In the genomic region with DNA sequence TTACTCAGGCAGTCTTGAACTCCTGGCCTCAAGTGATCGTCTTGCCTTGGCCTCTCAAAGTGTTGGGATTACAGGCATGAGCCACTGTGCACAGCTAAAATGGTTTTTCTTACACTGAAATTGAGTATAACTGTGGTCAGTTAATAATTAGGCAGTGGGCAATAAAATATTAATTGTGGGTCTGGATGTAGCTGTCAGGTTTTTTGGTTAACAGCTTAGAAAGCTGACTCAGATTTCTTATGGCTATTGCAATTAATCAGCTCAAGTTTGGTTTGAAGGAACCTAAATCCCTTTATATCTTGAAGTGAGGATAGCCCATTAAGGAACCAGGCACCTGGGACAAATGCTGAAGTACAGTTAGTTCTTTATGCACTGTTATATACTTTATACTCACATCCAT, we compare ENCODE assay signal across 19 cellular contexts. TPM values are rescaled to one million over a fixed set of nuclear protein-coding genes. Genes with fewer than 3 reads are reported as not detected.
DNase-seq lines count a peak whose midpoint lies in the region; ATAC-seq, FAIRE-seq and TF ChIP-seq lines count a peak whose summit lies in the region.
"Had no signal": no experiment of that assay in that cellular context is flagged by ENCODE, and none has a peak within 500 bp of the region (broad histone marks: within the 10 kb centered on the region; RNA-seq: fewer than 3 reads in every experiment).

No MANE protein-coding gene starts in this region.

- no TSS peak for BruUV-seq in GM12878 (replicated peaks; lab: Mats Ljungman, UMichigan)

- CTCF ChIA-PET in GM12878 (lab: Yijun Ruan, JAX): interaction anchor here (0.7 kb wide), 1 partner anchor 9 kb away, joined by 3 read pairs; no protein-coding TSS in a partner anchor
- CTCF ChIA-PET in naive thymus-derived CD4-positive, alpha-beta T cell (lab: Charles Lee): interaction anchor here (0.8 kb wide), 1 partner anchor 35 kb away, joined by 3 read pairs; no protein-coding TSS in a partner anchor

- ATAC-seq in GM12878: no peak
- ATAC-seq in naive thymus-derived CD4-positive, alpha-beta T cell: no peak
- no peak for ATAC-seq in gastrocnemius medialis
- ATAC-seq in HG03139 (IDR thresholded peaks at IDR 0.05; ENCODE audit: unreplicated experiment): no peak
- ATAC-seq in GM21576 (IDR thresholded peaks at IDR 0.05; ENCODE audit: unreplicated experiment): no peak
- ATAC-seq: GM23338 had no signal

- peaks cover 2% of the 10 kb centered on the region; the same call in 1 of the 2 replicates for H4K20me1 ChIP-seq in GM12878 (ENCODE audit: control insufficient read depth, insufficient read depth)

- SMC1A ChIA-PET in GM12878 (lab: Charles Lee; ENCODE audit: uncharacterized antibody, unreplicated experiment): interaction anchor here (0.9 to 1.5 kb wide), 2 partner anchors 9 to 17 kb away, joined by 3 to 4 read pairs; no protein-coding TSS in a partner anchor

- H3K9me3 ChIP-seq in GM12878 (replicated peaks; ENCODE audit: control insufficient read depth, insufficient read depth, low read length) (no peaks in the 10 kb centered on the region), gastrocnemius medialis (no peaks in the 10 kb centered on the region)
- H3K9me3 ChIP-seq in naive thymus-derived CD4-positive, alpha-beta T cell (ENCODE audit: control insufficient read depth in 2 of 3, low read length in 3 of 3): no peaks in the 10 kb centered on the region
- H3K9me3 ChIP-seq: BLaER1 treated with 17β-estradiol and CSF1 and Interleukin-3, amounts not matched to agents 10 nM and 100 nM had no signal

- POLR2A ChIA-PET in GM12878 (lab: Charles Lee): interaction anchor here (1.0 to 1.4 kb wide), 3 partner anchors 8 to 47 kb away, joined by 3 to 5 read pairs (median 3); no protein-coding TSS in a partner anchor
- POLR2A ChIA-PET in naive thymus-derived CD4-positive, alpha-beta T cell (lab: Charles Lee): no interaction called here

- H3K4me1 ChIP-seq in GM12878 (ENCODE audit: control insufficient read depth, insufficient read depth, low read length) (no peaks in the 10 kb centered on the region; the same call in 1 of the 2 replicates), gastrocnemius medialis (peaks cover 71 to 81% of the 10 kb centered on the region in 2 donors)
- peaks cover 29 to 44% of the 10 kb centered on the region in 2 donors for H3K4me1 ChIP-seq in naive thymus-derived CD4-positive, alpha-beta T cell (ENCODE audit: control insufficient read depth in 2 of 2, insufficient read depth in 2 of 2, low read length in 2 of 2)

- TF ChIP-seq CTCF in GM12878 (IDR thresholded peaks at IDR 0.05 in 2 of 3, conservative IDR thresholded peaks at IDR 0.05 in 1 of 3; ENCODE audit: control insufficient read depth in 2 of 3, extremely low read depth in 1 of 3, insufficient read depth in 1 of 3, low read depth in 3 of 3, low read length in 3 of 3) (no peak), gastrocnemius medialis (IDR thresholded peaks at IDR 0.05 in 4 of 5, conservative IDR thresholded peaks at IDR 0.05 in 1 of 5) (no peak)

- in situ Hi-C loops in GM12878 (cut with MboI) (no loop called here), gastrocnemius medialis (cut with MboI; ENCODE audit: low sequenced_read_pairs in 4 of 4) (no loop called here)

- H3K27me3 ChIP-seq in GM12878 (replicated peaks in 1 of 2; ENCODE audit: control insufficient read depth in 2 of 2, insufficient read depth in 2 of 2, low read length in 1 of 2) (no peaks in the 10 kb centered on the region), gastrocnemius medialis (no peaks in the 10 kb centered on the region)
- no peaks in the 10 kb centered on the region for H3K27me3 ChIP-seq in naive thymus-derived CD4-positive, alpha-beta T cell (ENCODE audit: control insufficient read depth in 2 of 2, insufficient read depth in 2 of 2, low read length in 2 of 2)
- H3K27me3 ChIP-seq: BLaER1 treated with 17β-estradiol and CSF1 and Interleukin-3, amounts not matched to agents 10 nM and 100 nM had no signal

- no peak overlapping the region for H3K4me2 ChIP-seq in GM12878 (ENCODE audit: control insufficient read depth, insufficient read depth)
- H3K4me2 ChIP-seq: GM23338, KMS-11 had no signal

- intact Hi-C loops in GM12878 (cut with micrococcal nuclease; ENCODE audit: unreplicated experiment): no loop called here
- intact Hi-C loops in naive thymus-derived CD4-positive, alpha-beta T cell (cut with micrococcal nuclease): no loop called here
- intact Hi-C loops in gastrocnemius medialis (cut with DNase I; ENCODE audit: low total_unique reads): no loop called here

- no peak overlapping the region for H2AFZ ChIP-seq in GM12878 (ENCODE audit: control insufficient read depth, low read depth, low read length)
- H2AFZ ChIP-seq: GM23338 had no signal

- 94% methylated on average over 1 of the region's 1 CpG for WGBS in GM12878 (ENCODE audit: insufficient coverage, insufficient replicate concordance, low lambda C conversion rate, missing lambda C conversion rate)

- H3K27ac Mint-ChIP-seq in activated naive CD4-positive, alpha-beta T cell treated with anti-CD3 and anti-CD28 coated beads, Interleukin-2, amount 50 U/mL, for 24 hours: no peak overlapping the region
- peak overlapping the region in 4 of 9 donors; percentile 0 to 38 (median 14) for H3K27ac Mint-ChIP-seq in naive thymus-derived CD4-positive, alpha-beta T cell
- H3K27ac Mint-ChIP-seq: GM23338 had no signal

- no peaks in the 10 kb centered on the region for H3K9me3 Mint-ChIP-seq in activated naive CD4-positive, alpha-beta T cell treated with anti-CD3 and anti-CD28 coated beads, Interleukin-2, amount 50 U/mL, for 24 hours
- no peaks in the 10 kb centered on the region for H3K9me3 Mint-ChIP-seq in naive thymus-derived CD4-positive, alpha-beta T cell
- H3K9me3 Mint-ChIP-seq: GM23338 had no signal

- H3K36me3 ChIP-seq in GM12878 (ENCODE audit: control insufficient read depth in 2 of 2, insufficient read depth in 2 of 2, low read length in 1 of 2): peaks cover 1 to 6% of the 10 kb centered on the region in 2 experiments; a peak in 3 of 4 replicates
- peaks cover 0 to 25% (median 10%) of the 10 kb centered on the region in 3 experiments for H3K36me3 ChIP-seq in naive thymus-derived CD4-positive, alpha-beta T cell (ENCODE audit: control insufficient read depth in 2 of 3, insufficient read depth in 3 of 3, low read length in 3 of 3)
- peaks cover 0 to 20% of the 10 kb centered on the region in 2 donors for H3K36me3 ChIP-seq in gastrocnemius medialis

- TF ChIP-seq EP300 in GM12878 (IDR thresholded peaks at IDR 0.05; ENCODE audit: borderline replicate concordance in 1 of 2, control insufficient read depth in 1 of 2, low read depth in 2 of 2, low read length in 2 of 2): no peak

- peaks cover 81% of the 10 kb centered on the region for H3K79me2 ChIP-seq in GM12878 (ENCODE audit: control insufficient read depth, insufficient read depth, low read length)

- FAIRE-seq in GM12878 (lab: Jason Lieb, UNC): no peak
- FAIRE-seq: G401.6, GM18507 had no signal

- peaks cover 72% of the 10 kb centered on the region for H3K4me1 Mint-ChIP-seq in activated naive CD4-positive, alpha-beta T cell treated with anti-CD3 and anti-CD28 coated beads, Interleukin-2, amount 50 U/mL, for 24 hours
- peaks cover 43 to 80% (median 74%) of the 10 kb centered on the region in 7 donors for H3K4me1 Mint-ChIP-seq in naive thymus-derived CD4-positive, alpha-beta T cell

- DNase-seq in activated naive CD4-positive, alpha-beta T cell treated with Interleukin-2 at 50 U/mL for 16 hours: no peak
- DNase-seq in GM12878 (ENCODE audit: low read depth, low spot score) (no peak), gastrocnemius medialis (no peak), islet precursor cell (no peak)
- DNase-seq in naive thymus-derived CD4-positive, alpha-beta T cell: no peak
- DNase-seq: DND-41; NCI-H1092; NCI-H226; NCI-H526; NK-92 treated with Interleukin-12 subunit alpha and Interleukin-12 subunit beta, amount 100 ng/mL, for 24 hours; SIG-M5 had no signal

- TF ChIP-seq RAD21 in GM12878 (IDR thresholded peaks at IDR 0.05; ENCODE audit: insufficient read depth, low read depth, low read length): no peak

- H3K36me3 Mint-ChIP-seq in activated naive CD4-positive, alpha-beta T cell treated with anti-CD3 and anti-CD28 coated beads, Interleukin-2, amount 50 U/mL, for 24 hours: peaks cover 7% of the 10 kb centered on the region
- peaks cover 0 to 20% (median 6%) of the 10 kb centered on the region in 5 donors for H3K36me3 Mint-ChIP-seq in naive thymus-derived CD4-positive, alpha-beta T cell

- TF ChIP-seq POLR2A in GM12878 (IDR thresholded peaks at IDR 0.05; ENCODE audit: low read depth, low read length) (no peak), gastrocnemius medialis (IDR thresholded peaks at IDR 0.05) (no peak)

- no peaks in the 10 kb centered on the region for H3K27me3 Mint-ChIP-seq in activated naive CD4-positive, alpha-beta T cell treated with anti-CD3 and anti-CD28 coated beads, Interleukin-2, amount 50 U/mL, for 24 hours
- H3K27me3 Mint-ChIP-seq in naive thymus-derived CD4-positive, alpha-beta T cell: no peaks in the 10 kb centered on the region

- peak overlapping the region; percentile 6; the same call in 1 of the 2 replicates for H3K4me3 ChIP-seq in GM12878
- H3K4me3 ChIP-seq in naive thymus-derived CD4-positive, alpha-beta T cell (ENCODE audit: low read length): no peak overlapping the region
- H3K4me3 ChIP-seq in gastrocnemius medialis: no peak overlapping the region
- H3K4me3 ChIP-seq: BLaER1 treated with 17β-estradiol and CSF1 and Interleukin-3, amounts not matched to agents 10 nM and 100 nM; GM23338 had no signal

- no peak overlapping the region for H3K9ac ChIP-seq in GM12878 (ENCODE audit: control insufficient read depth, insufficient read depth, low read length)
- H3K9ac ChIP-seq: BLaER1 treated with 17β-estradiol and CSF1 and Interleukin-3, amounts not matched to agents 10 nM and 100 nM; KMS-11 had no signal

- H3K27ac ChIP-seq in GM12878 (ENCODE audit: control insufficient read depth, insufficient read depth): no peak overlapping the region
- H3K27ac ChIP-seq in naive thymus-derived CD4-positive, alpha-beta T cell (ENCODE audit: low read depth, low read length): no peak overlapping the region
- H3K27ac ChIP-seq in gastrocnemius medialis: peak overlapping the region; percentile 27 to 99 (median 80)
- H3K27ac ChIP-seq: BLaER1 treated with 17β-estradiol and CSF1 and Interleukin-3, amounts not matched to agents 10 nM and 100 nM; KMS-11 had no signal

- RAD21 ChIA-PET in GM12878 (lab: Charles Lee; ENCODE audit: unreplicated experiment): no interaction called here

- peak overlapping the region; percentile 2 for H3K4me3 Mint-ChIP-seq in activated naive CD4-positive, alpha-beta T cell treated with anti-CD3 and anti-CD28 coated beads, Interleukin-2, amount 50 U/mL, for 24 hours
- H3K4me3 Mint-ChIP-seq in naive thymus-derived CD4-positive, alpha-beta T cell: peak overlapping the region in 6 of 10 donors; percentile 10 to 96 (median 25)
- H3K4me3 Mint-ChIP-seq: GM23338 had no signal

RNA-seq across cellular contexts. Expression of a gene that starts 5.1 kb away (rescaled TPM):
- total RNA-seq in GM12878 (2013; cell fraction: nucleolus; rRNA removed): 232 and 241 TPM in 2 replicates
- total RNA-seq in GM12878 (2014; rRNA removed) (23.5 and 26.1 TPM in 2 replicates), GM12878 (2014; rRNA removed; fragmentation: Illumina TruSeq; extraction: Trizol) (41.6 and 43.9 TPM in 2 replicates), GM12878 (2021) (26.9 and 28.4 TPM in 2 replicates), gastrocnemius medialis (100 to 1,000 TPM; 233 to 357 (median 269) TPM)
- 10.9 TPM for polyA plus RNA-seq in GM12878 (2011; ENCODE audit: low read depth)
- polyA plus RNA-seq in GM12878 (2011; rRNA removed) (17.9 and 31.3 TPM in 2 replicates), GM12878 (2014; fragmentation: Illumina TruSeq; extraction: Trizol) (23.0 and 31.1 TPM in 2 replicates), GM12878 (2014; fragmentation: Nextera tagmentation; extraction: Ambion mirVana) (10 to 100 TPM in 1 of 2 experiments, 1 to 10 TPM in 1; 8.6 to 12.9 TPM), GM12878 (2014; rRNA removed) (9.9 and 12.5 TPM in 2 replicates), GM12878 (2016; fragmentation: Nextera tagmentation; extraction: Ambion mirVana) (10 to 100 TPM; 32.0 to 35.3 TPM)
- 4.8 and 5.1 TPM in 2 replicates for polyA plus RNA-seq in GM12878 (2011; cell fraction: cytosol; rRNA removed)
- 20.9 and 23.4 TPM in 2 replicates for polyA plus RNA-seq in GM12878 (2011; cell fraction: nucleus; rRNA removed)
- 19.9 and 26.1 TPM in 2 replicates for polyA plus RNA-seq in GM12878 (2012)
- 20.0 and 24.3 TPM in 2 replicates for polyA minus RNA-seq in GM12878 (2011; rRNA and poly(A)+ RNA removed)
- polyA minus RNA-seq in GM12878 (2011; cell fraction: cytosol; rRNA and poly(A)+ RNA removed): 11.2 and 11.9 TPM in 2 replicates
- polyA minus RNA-seq in GM12878 (2011; cell fraction: nucleus; rRNA and poly(A)+ RNA removed): 34.9 and 42.2 TPM in 2 replicates
- 10 to 100 TPM; 45.0 to 72.0 (median 56.4) TPM for total RNA-seq in naive thymus-derived CD4-positive, alpha-beta T cell
- polyA plus RNA-seq in naive thymus-derived CD4-positive, alpha-beta T cell: 10 to 100 TPM; 11.5 to 26.3 TPM

Comparison
In these comparisons a context has a peak if more than half of its experiments do, and no peak if none do; other contexts are left out.
1. H3K27ac ChIP-seq: peak in gastrocnemius medialis (4 of 4); none in GM12878 (single experiment) and naive thymus-derived CD4-positive, alpha-beta T cell (single experiment).